In genomic region chr3:51389423-51390183, GRCh38 we compare ENCODE assay signal across 8 cellular contexts. TPM values are rescaled to one million over a fixed set of nuclear protein-coding genes. Genes with fewer than 3 reads are reported as not detected.
DNase-seq lines count a peak whose midpoint lies in the region; ATAC-seq and TF ChIP-seq lines count a peak whose summit lies in the region.

No MANE protein-coding gene starts in this region.

- H2AFZ ChIP-seq in mammary epithelial cell (ENCODE audit: low read depth, low read length) = no peak overlapping the region

- peak; percentile 32 for DNase-seq in HCEC 1CT
- DNase-seq in T-helper 1 cell = peak in 4 of 5 donors; percentile 49 to 56 (median 52)
- DNase-seq in mammary epithelial cell = no peak
- peak; percentile 64 for DNase-seq in islet precursor cell
- DNase-seq in stimulated activated CD4-positive, alpha-beta T cell treated with anti-CD3 and anti-CD28 coated beads, Interleukin-2, amount 100 ng/mL, for 48 hours = peak; percentile 43 to 46
- no peak for DNase-seq in NCI-H2029 (lab: John Stamatoyannopoulos, UW)

- H3K79me2 ChIP-seq in mammary epithelial cell (ENCODE audit: insufficient read depth, low read length) = peaks cover 87% of the 10 kb centered on the region

- H3K9me3 ChIP-seq in BLaER1 treated with 17β-estradiol and CSF1 and Interleukin-3, amounts not matched to agents 10 nM and 100 nM (replicated peaks in 1 of 11) = no peaks in the 10 kb centered on the region
- no peaks in the 10 kb centered on the region for H3K9me3 ChIP-seq in mammary epithelial cell (replicated peaks; ENCODE audit: insufficient read depth, low read length)

- H3K27me3 ChIP-seq in BLaER1 treated with 17β-estradiol and CSF1 and Interleukin-3, amounts not matched to agents 10 nM and 100 nM = no peaks in the 10 kb centered on the region
- H3K27me3 ChIP-seq in mammary epithelial cell (ENCODE audit: insufficient read depth, low read length) = no peaks in the 10 kb centered on the region

- peak overlapping the region in 4 of 10 experiments; percentile 76 to 94 (median 88); a peak in 9 of 20 replicates for H3K4me3 ChIP-seq in BLaER1 treated with 17β-estradiol and CSF1 and Interleukin-3, amounts not matched to agents 10 nM and 100 nM
- H3K4me3 ChIP-seq in mammary epithelial cell (replicated peaks in 1 of 3; ENCODE audit: insufficient read depth in 1 of 3, low read depth in 2 of 3, low read length in 3 of 3) = no peak overlapping the region

- H3K9ac ChIP-seq in BLaER1 treated with 17β-estradiol and CSF1 and Interleukin-3, amounts not matched to agents 10 nM and 100 nM = peak overlapping the region in 9 of 11 experiments; percentile 5 to 100 (median 99); a peak in 12 of 22 replicates
- H3K9ac ChIP-seq in mammary epithelial cell (ENCODE audit: insufficient read depth, low read length) = no peak overlapping the region

- in situ Hi-C loops in mammary epithelial cell (cut with MboI; ENCODE audit: low sequenced_read_pairs in 2 of 2) = loop anchor here in 1 of 2 donors (10.0 kb wide), 1 partner anchor 775 kb away; the partner anchor contains the start of genes CISH and MAPKAPK3

- peak; percentile 72 to 80 for TF ChIP-seq CTCF in mammary epithelial cell (conservative IDR thresholded peaks at IDR 0.05 in 1 of 2, IDR thresholded peaks at IDR 0.05 in 1 of 2; ENCODE audit: extremely low read depth in 1 of 2, insufficient read depth in 1 of 2, low read depth in 1 of 2, low read length in 2 of 2)

- dilution Hi-C loops in mammary epithelial cell (cut with HindIII; ENCODE audit: low sequenced_read_pairs) = loop anchor here (5.0 kb wide), 3 partner anchors 53 to 782 kb away; no protein-coding TSS in a partner anchor

- peaks cover 71 to 78% (median 74%) of the 10 kb centered on the region in 10 experiments for H3K4me1 ChIP-seq in BLaER1 treated with 17β-estradiol and CSF1 and Interleukin-3, amounts not matched to agents 10 nM and 100 nM
- H3K4me1 ChIP-seq in mammary epithelial cell (ENCODE audit: insufficient read depth, low read length) = peaks cover 55% of the 10 kb centered on the region

- intact Hi-C loops in mammary epithelial cell (cut with micrococcal nuclease) = loop anchor here (2.0 to 5.0 kb wide), 4 partner anchors 287 to 822 kb away; partner anchors contain the start of genes C3orf18 and HEMK1

- CTCF ChIA-PET in mammary epithelial cell (lab: Charles Lee; ENCODE audit: low non-redundant PET) = interaction anchor here (0.6 to 1.1 kb wide), 8 partner anchors 30 to 979 kb away, joined by 3 to 14 read pairs (median 6); no protein-coding TSS in a partner anchor

- BruUV-seq in mammary epithelial cell (replicated peaks; lab: Mats Ljungman, UMichigan) = no TSS peak

- H4K20me1 ChIP-seq in BLaER1 treated with 17β-estradiol and CSF1 and Interleukin-3, amounts not matched to agents 10 nM and 100 nM = peaks cover 71 to 81% (median 76%) of the 10 kb centered on the region in 11 experiments
- H4K20me1 ChIP-seq in mammary epithelial cell (ENCODE audit: insufficient read depth, low read length) = no peaks in the 10 kb centered on the region

- WGBS in mammary epithelial cell (ENCODE audit: low coverage, missing lambda C conversion rate) = 90% methylated on average over 1 of the region's 6 CpGs

- no peak overlapping the region for H3K27ac ChIP-seq in BLaER1 treated with 17β-estradiol and CSF1 and Interleukin-3, amounts not matched to agents 10 nM and 100 nM
- no peak overlapping the region for H3K27ac ChIP-seq in mammary epithelial cell (ENCODE audit: insufficient read depth, low read depth, low read length)

- ATAC-seq in HG03442 (IDR thresholded peaks at IDR 0.05; ENCODE audit: unreplicated experiment) = no peak

- peaks cover 52 to 75% (median 68%) of the 10 kb centered on the region in 11 experiments for H3K36me3 ChIP-seq in BLaER1 treated with 17β-estradiol and CSF1 and Interleukin-3, amounts not matched to agents 10 nM and 100 nM
- H3K36me3 ChIP-seq in mammary epithelial cell (ENCODE audit: insufficient read depth, low read length) = peaks cover 19% of the 10 kb centered on the region

- H3K4me2 ChIP-seq in BLaER1 treated with 17β-estradiol and CSF1 and Interleukin-3, amounts not matched to agents 10 nM and 100 nM = peak overlapping the region; percentile 87 to 99 (median 94)
- no peak overlapping the region for H3K4me2 ChIP-seq in mammary epithelial cell (ENCODE audit: insufficient read depth, low read depth, low read length)

RNA-seq across cellular contexts. Expression of gene RBM15B, which starts 1.5 kb away (rescaled TPM):
- total RNA-seq in mammary epithelial cell = 10 to 100 TPM; 33.3 to 40.8 TPM
- polyA plus RNA-seq in mammary epithelial cell = 19.5 TPM
- polyA minus RNA-seq in mammary epithelial cell = 27.2 TPM

RNA-seq across cellular contexts. Expression of gene MANF, which starts 4.5 kb away (rescaled TPM):
- 100 to 1,000 TPM in 1 of 2 donors, 10 to 100 TPM in 1; 38.0 to 185 TPM for total RNA-seq in mammary epithelial cell
- 132 TPM for polyA plus RNA-seq in mammary epithelial cell
- 109 TPM for polyA minus RNA-seq in mammary epithelial cell

Comparison
In these comparisons a context has a peak if more than half of its experiments do, and no peak if none do; other contexts are left out.
1. DNase-seq: peak in HCEC 1CT (single experiment), T-helper 1 cell (4 of 5), islet precursor cell (single experiment) and stimulated activated CD4-positive, alpha-beta T cell treated with anti-CD3 and anti-CD28 coated beads, Interleukin-2, amount 100 ng/mL, for 48 hours (2 of 2); none in mammary epithelial cell (single experiment) and NCI-H2029 (single experiment).